ENCODE assay signal across 14 cellular contexts in the genomic region with DNA sequence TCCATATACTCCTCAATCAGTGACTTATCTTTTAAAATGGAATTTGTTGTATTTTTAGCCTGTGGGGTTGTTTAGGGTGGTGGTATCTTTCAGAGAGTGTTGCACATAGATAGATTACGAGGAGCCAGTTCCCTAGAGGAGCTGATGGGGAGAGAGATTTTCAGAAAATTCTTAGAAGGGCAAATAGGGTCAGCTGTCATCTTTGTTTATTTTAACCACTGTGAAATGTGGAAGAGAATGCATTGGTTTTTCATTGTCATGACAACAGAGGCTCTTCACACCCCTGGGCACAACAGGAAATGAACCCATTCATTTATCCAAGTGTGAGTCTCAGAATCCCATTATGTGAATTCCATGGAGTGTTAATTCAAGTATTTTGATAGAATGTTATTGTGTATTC.
DNase-seq lines count a peak whose midpoint lies in the region; ATAC-seq, FAIRE-seq and TF ChIP-seq lines count a peak whose summit lies in the region.
"Had no signal": no experiment of that assay in that cellular context is flagged by ENCODE, and none has a peak within 500 bp of the region (broad histone marks: within the 10 kb centered on the region; RNA-seq: fewer than 3 reads in every experiment).

No MANE protein-coding gene starts in this region.

- H3K36me3 ChIP-seq in astrocyte (ENCODE audit: insufficient read depth, low read length) = no peaks in the 10 kb centered on the region
- H3K36me3 ChIP-seq in ascending aorta = no peaks in the 10 kb centered on the region
- H3K36me3 ChIP-seq: brain microvascular endothelial cell had no signal

- H4K20me1 ChIP-seq in astrocyte (ENCODE audit: insufficient read depth, low read length) = peaks cover 97% of the 10 kb centered on the region

- ATAC-seq in activated CD8-positive, alpha-beta memory T cell treated with anti-CD3 and anti-CD28 coated beads, Interleukin-2, amount 10 ng/mL, durations not matched to agents 7 days and 5 days = no peak

- H3K27me3 Mint-ChIP-seq in activated CD8-positive, alpha-beta memory T cell treated with anti-CD3 and anti-CD28 coated beads, Interleukin-2, amount 10 ng/mL, durations not matched to agents 7 days and 5 days = no peaks in the 10 kb centered on the region
- H3K27me3 Mint-ChIP-seq in astrocyte (ENCODE audit: low read depth, unreplicated experiment) = no peaks in the 10 kb centered on the region

- H3K4me1 Mint-ChIP-seq in activated CD8-positive, alpha-beta memory T cell treated with anti-CD3 and anti-CD28 coated beads, Interleukin-2, amount 10 ng/mL, durations not matched to agents 7 days and 5 days = peaks cover 84% of the 10 kb centered on the region
- H3K4me1 Mint-ChIP-seq in astrocyte (ENCODE audit: low read depth, unreplicated experiment) = peaks cover 67% of the 10 kb centered on the region

- H3K4me3 Mint-ChIP-seq in activated CD8-positive, alpha-beta memory T cell treated with anti-CD3 and anti-CD28 coated beads, Interleukin-2, amount 10 ng/mL, durations not matched to agents 7 days and 5 days = peak overlapping the region; percentile 2
- no peak overlapping the region for H3K4me3 Mint-ChIP-seq in astrocyte (ENCODE audit: unreplicated experiment)

- peaks cover 87% of the 10 kb centered on the region for H3K79me2 ChIP-seq in astrocyte (ENCODE audit: insufficient read depth, low read length)

- peak overlapping the region; percentile 79 for H3K27ac Mint-ChIP-seq in activated CD8-positive, alpha-beta memory T cell treated with anti-CD3 and anti-CD28 coated beads, Interleukin-2, amount 10 ng/mL, durations not matched to agents 7 days and 5 days
- H3K27ac Mint-ChIP-seq in astrocyte (ENCODE audit: unreplicated experiment) = peak overlapping the region; percentile 36

- H3K9ac ChIP-seq in astrocyte (ENCODE audit: low read length) = no peak overlapping the region

- no peaks in the 10 kb centered on the region for H3K9me3 Mint-ChIP-seq in activated CD8-positive, alpha-beta memory T cell treated with anti-CD3 and anti-CD28 coated beads, Interleukin-2, amount 10 ng/mL, durations not matched to agents 7 days and 5 days (ENCODE audit: low read depth)
- no peaks in the 10 kb centered on the region for H3K9me3 Mint-ChIP-seq in astrocyte (ENCODE audit: unreplicated experiment)

- no peak for FAIRE-seq in astrocyte (lab: Jason Lieb, UNC)
- FAIRE-seq: endothelial cell of umbilical vein had no signal

- peaks cover 37% of the 10 kb centered on the region for H3K4me1 ChIP-seq in astrocyte (ENCODE audit: insufficient read depth, low read length)
- peaks cover 0 to 18% of the 10 kb centered on the region in 2 donors for H3K4me1 ChIP-seq in ascending aorta

- H3K4me2 ChIP-seq in astrocyte (ENCODE audit: low read length) = no peak overlapping the region

- no peak overlapping the region for H2AFZ ChIP-seq in astrocyte (ENCODE audit: low read depth, low read length)

- TF ChIP-seq CTCF in astrocyte (IDR thresholded peaks at IDR 0.05; ENCODE audit: insufficient read depth, low read depth, low read length) = no peak
- no peak for TF ChIP-seq CTCF in ascending aorta (IDR thresholded peaks at IDR 0.05)

- intact Hi-C loops in ascending aorta (cut with DNase I) = no loop called here

- H3K27ac ChIP-seq in astrocyte (ENCODE audit: low read depth, low read length) = no peak overlapping the region
- no peak overlapping the region for H3K27ac ChIP-seq in ascending aorta
- H3K27ac ChIP-seq: brain microvascular endothelial cell had no signal

- H3K36me3 Mint-ChIP-seq in activated CD8-positive, alpha-beta memory T cell treated with anti-CD3 and anti-CD28 coated beads, Interleukin-2, amount 10 ng/mL, durations not matched to agents 7 days and 5 days = peaks cover 12% of the 10 kb centered on the region
- H3K36me3 Mint-ChIP-seq in astrocyte (ENCODE audit: low read depth, unreplicated experiment) = peaks cover 10% of the 10 kb centered on the region

- CTCF ChIA-PET in activated CD8-positive, alpha-beta memory T cell treated with anti-CD3 and anti-CD28 coated beads, Interleukin-2, amount 10 ng/mL, durations not matched to agents 7 days and 5 days (lab: Charles Lee) = interaction anchor here (1.1 to 4.1 kb wide), 2 partner anchors 12 to 108 kb away, joined by 3 to 21 read pairs; no protein-coding TSS in a partner anchor

- DNase-seq in activated CD8-positive, alpha-beta memory T cell treated with anti-CD3 and anti-CD28 coated beads, Interleukin-2, amount 10 ng/mL, durations not matched to agents 7 days and 5 days = no peak
- DNase-seq in activated CD8-positive, alpha-beta memory T cell treated with anti-CD3 and anti-CD28 coated beads, Interleukin-2, amount 50 U/mL, for 4 hours = no peak
- DNase-seq in NCI-H774 (lab: John Stamatoyannopoulos, UW) (peak; percentile 39), astrocyte (ENCODE audit: low read depth) (no peak), renal cortical epithelial cell (ENCODE audit: low read depth) (peak; percentile 56), SHP77 treated with DMSO at 0.1 percent for 48 hours (lab: John Stamatoyannopoulos, UW) (no peak), NCI-H1694 treated with DMSO at 0.1 percent for 48 hours (lab: John Stamatoyannopoulos, UW) (no peak), ascending aorta (ENCODE audit: low spot score in 2 of 2) (no peak)
- DNase-seq: ACHN; activated CD8-positive, alpha-beta memory T cell treated with anti-CD3 and anti-CD28 coated beads, Interleukin-2, amount 50 U/mL, for 48 hours; brain microvascular endothelial cell; head of caudate nucleus; stimulated activated CD4-positive, alpha-beta T cell treated with anti-CD3 and anti-CD28 coated beads, Interleukin-15, amount 100 ng/mL, for 24 hours had no signal

- H3K9me3 ChIP-seq in astrocyte (ENCODE audit: insufficient read depth, low read depth, low read length) = no peaks in the 10 kb centered on the region
- no peaks in the 10 kb centered on the region for H3K9me3 ChIP-seq in ascending aorta

- H3K27me3 ChIP-seq in astrocyte (ENCODE audit: insufficient read depth, low read length) = no peaks in the 10 kb centered on the region
- H3K27me3 ChIP-seq in ascending aorta = no peaks in the 10 kb centered on the region
- H3K27me3 ChIP-seq: brain microvascular endothelial cell had no signal

- no peak overlapping the region for H3K4me3 ChIP-seq in astrocyte (ENCODE audit: insufficient read depth, low read depth, low read length)
- H3K4me3 ChIP-seq in ascending aorta = no peak overlapping the region

Comparison
In these comparisons a context has a peak if more than half of its experiments do, and no peak if none do; other contexts are left out.
1. DNase-seq: peak in NCI-H774 (single experiment) and renal cortical epithelial cell (single experiment); none in activated CD8-positive, alpha-beta memory T cell treated with anti-CD3 and anti-CD28 coated beads, Interleukin-2, amount 10 ng/mL, durations not matched to agents 7 days and 5 days (single experiment), activated CD8-positive, alpha-beta memory T cell treated with anti-CD3 and anti-CD28 coated beads, Interleukin-2, amount 50 U/mL, for 4 hours (single experiment), astrocyte (single experiment), SHP77 treated with DMSO at 0.1 percent for 48 hours (single experiment), NCI-H1694 treated with DMSO at 0.1 percent for 48 hours (single experiment) and ascending aorta (0 of 2).